ENCODE assay signal across 8 cellular contexts in genomic region chr9:130054428-130054786, GRCh38. TPM values are rescaled to one million over a fixed set of nuclear protein-coding genes. Genes with fewer than 3 reads are reported as not detected.
DNase-seq lines count a peak whose midpoint lies in the region; ATAC-seq, FAIRE-seq and TF ChIP-seq lines count a peak whose summit lies in the region.

No MANE protein-coding gene starts in this region.

- TF ChIP-seq CTCF in HCT116 (IDR thresholded peaks at IDR 0.05 in 2 of 3, conservative IDR thresholded peaks at IDR 0.05 in 1 of 3; ENCODE audit: borderline replicate concordance in 1 of 3, insufficient read depth in 1 of 3, low read depth in 2 of 3, low read length in 2 of 3): no peak
- no peak for TF ChIP-seq CTCF in right atrium auricular region (IDR thresholded peaks at IDR 0.05)

- intact Hi-C loops in HCT116 (cut with micrococcal nuclease): no loop called here

- H3K79me2 ChIP-seq in HCT116 (ENCODE audit: insufficient read depth, low read length): peaks cover 32% of the 10 kb centered on the region

- H3K9me2 ChIP-seq in HCT116 (ENCODE audit: insufficient read depth): no peaks in the 10 kb centered on the region

- H3K4me1 ChIP-seq in HCT116 (ENCODE audit: control insufficient read depth in 1 of 2, insufficient read depth in 2 of 2, low read length in 2 of 2): peaks cover 13 to 14% of the 10 kb centered on the region in 2 experiments
- H3K4me1 ChIP-seq in right atrium auricular region: peaks cover 0 to 28% of the 10 kb centered on the region in 2 donors
- peaks cover 0 to 5% of the 10 kb centered on the region in 2 donors for H3K4me1 ChIP-seq in small intestine (ENCODE audit: control insufficient read depth in 2 of 2, insufficient read depth in 1 of 2, low read depth in 1 of 2, low read length in 1 of 2)

- POLR2A ChIA-PET in HCT116 (lab: Charles Lee): interaction anchor here (1.2 to 1.7 kb wide), 2 partner anchors 10 to 16 kb away, joined by 3 to 5 read pairs; no protein-coding TSS in a partner anchor
- POLR2A ChIA-PET in activated CD4-positive, alpha-beta memory T cell treated with anti-CD3 and anti-CD28 coated beads, Interleukin-2, amount 10 ng/mL, durations not matched to agents 7 days and 5 days (lab: Charles Lee): interaction anchor here (1.0 to 2.7 kb wide), 10 partner anchors 9 to 164 kb away, joined by 3 to 64 read pairs (median 8); partner anchors contain the start of gene FNBP1

- TSS peak; percentile 58 for BruUV-seq in HCT116 (replicated peaks; lab: Mats Ljungman, UMichigan)

- peak overlapping the region; percentile 92 for H3K4me3 Mint-ChIP-seq in activated CD4-positive, alpha-beta memory T cell treated with anti-CD3 and anti-CD28 coated beads, Interleukin-2, amount 10 ng/mL, durations not matched to agents 7 days and 5 days

- ATAC-seq in HCT116: peak; percentile 5; the same call in 1 of the 2 replicates
- no peak for ATAC-seq in HG03196 (IDR thresholded peaks at IDR 0.05; ENCODE audit: unreplicated experiment)
- no peak for ATAC-seq in GM18873 (IDR thresholded peaks at IDR 0.05; ENCODE audit: low FRiP score, unreplicated experiment)

- peak overlapping the region; percentile 93 for H3K4me2 ChIP-seq in HCT116 (ENCODE audit: low read length)

- CTCF ChIA-PET in HCT116 (lab: Charles Lee): no interaction called here
- CTCF ChIA-PET in activated CD4-positive, alpha-beta memory T cell treated with anti-CD3 and anti-CD28 coated beads, Interleukin-2, amount 10 ng/mL, durations not matched to agents 7 days and 5 days (lab: Charles Lee): interaction anchor here (1.4 to 2.1 kb wide), 3 partner anchors 10 to 169 kb away, joined by 8 to 11 read pairs (median 9); no protein-coding TSS in a partner anchor

- peaks cover 15% of the 10 kb centered on the region for H3K36me3 Mint-ChIP-seq in activated CD4-positive, alpha-beta memory T cell treated with anti-CD3 and anti-CD28 coated beads, Interleukin-2, amount 10 ng/mL, durations not matched to agents 7 days and 5 days (ENCODE audit: low read depth)

- peak overlapping the region; percentile 69 for H3K27ac ChIP-seq in HCT116 (ENCODE audit: low read depth, low read length)
- peak overlapping the region; percentile 85 to 89 for H3K27ac ChIP-seq in right atrium auricular region
- peak overlapping the region in 1 of 2 donors; percentile 89 for H3K27ac ChIP-seq in small intestine (ENCODE audit: low read depth in 1 of 2, low read length in 1 of 2)

- TF ChIP-seq RAD21 in HCT116 (IDR thresholded peaks at IDR 0.05; ENCODE audit: low read depth): no peak

- no peaks in the 10 kb centered on the region for H4K20me1 ChIP-seq in HCT116 (ENCODE audit: insufficient read depth)

- DNase-seq in HCT116 (ENCODE audit: low read depth, low spot score): no peak
- DNase-seq in activated CD4-positive, alpha-beta memory T cell treated with anti-CD3 and anti-CD28 coated beads, Interleukin-2, amount 10 ng/mL, durations not matched to agents 7 days and 5 days: no peak
- DNase-seq in right atrium auricular region (ENCODE audit: low spot score): no peak
- peak; percentile 26 for DNase-seq in small intestine
- no peak for DNase-seq in cerebellar cortex (ENCODE audit: low spot score)
- DNase-seq in NCI-H2029 (lab: John Stamatoyannopoulos, UW): no peak

- H3K27me3 Mint-ChIP-seq in activated CD4-positive, alpha-beta memory T cell treated with anti-CD3 and anti-CD28 coated beads, Interleukin-2, amount 10 ng/mL, durations not matched to agents 7 days and 5 days: no peaks in the 10 kb centered on the region

- peak overlapping the region; percentile 91 for H3K27ac Mint-ChIP-seq in activated CD4-positive, alpha-beta memory T cell treated with anti-CD3 and anti-CD28 coated beads, Interleukin-2, amount 10 ng/mL, durations not matched to agents 7 days and 5 days

- H3K36me3 ChIP-seq in HCT116 (ENCODE audit: control insufficient read depth in 1 of 2, insufficient read depth in 2 of 2, low read length in 2 of 2) (no peaks in the 10 kb centered on the region), right atrium auricular region (no peaks in the 10 kb centered on the region), small intestine (ENCODE audit: control insufficient read depth in 2 of 2, insufficient read depth in 2 of 2, low read length in 2 of 2) (no peaks in the 10 kb centered on the region)

- H2AFZ ChIP-seq in HCT116 (ENCODE audit: low read depth, low read length, poor library complexity, severe bottlenecking): no peak overlapping the region

- no peak for TF ChIP-seq POLR2A in HCT116 (IDR thresholded peaks at IDR 0.05; ENCODE audit: borderline replicate concordance, extremely low read depth, insufficient read depth, insufficient read length)

- WGBS in small intestine, 3 donors: 2 to 5% (median 5%) methylated on average over 10 of the region's 10 CpGs

- H3K9ac ChIP-seq in HCT116 (ENCODE audit: low read length): peak overlapping the region; percentile 83

- RAD21 ChIA-PET in HCT116 (lab: Charles Lee; ENCODE audit: low non-redundant PET in 1 of 2, low total read pairs in 2 of 2, uncharacterized antibody in 2 of 2, unreplicated experiment in 2 of 2): no interaction called here

- no peak for FAIRE-seq in small intestine (lab: Jason Lieb, UNC)

- H3K4me3 ChIP-seq in HCT116 (replicated peaks in 1 of 2; ENCODE audit: low read depth in 1 of 2, low read length in 2 of 2): peak overlapping the region; percentile 76 to 99
- peak overlapping the region; percentile 82 to 98 for H3K4me3 ChIP-seq in right atrium auricular region
- peak overlapping the region; percentile 66 to 90 for H3K4me3 ChIP-seq in small intestine (ENCODE audit: low read depth in 1 of 2, low read length in 2 of 2)

- no peaks in the 10 kb centered on the region for H3K9me3 Mint-ChIP-seq in activated CD4-positive, alpha-beta memory T cell treated with anti-CD3 and anti-CD28 coated beads, Interleukin-2, amount 10 ng/mL, durations not matched to agents 7 days and 5 days

- H3K9me3 ChIP-seq in HCT116 (ENCODE audit: control insufficient read depth in 1 of 2, insufficient read depth in 1 of 2, low read depth in 1 of 2, low read length in 2 of 2) (no peaks in the 10 kb centered on the region), right atrium auricular region (no peaks in the 10 kb centered on the region), small intestine (ENCODE audit: control insufficient read depth, low read depth) (no peaks in the 10 kb centered on the region)

- no peaks in the 10 kb centered on the region for H3K27me3 ChIP-seq in HCT116 (ENCODE audit: insufficient read depth, low read length)
- no peaks in the 10 kb centered on the region for H3K27me3 ChIP-seq in right atrium auricular region
- no peaks in the 10 kb centered on the region for H3K27me3 ChIP-seq in small intestine (ENCODE audit: control insufficient read depth in 2 of 2, insufficient read depth in 2 of 2, low read length in 2 of 2)

- peaks cover 44% of the 10 kb centered on the region for H3K4me1 Mint-ChIP-seq in activated CD4-positive, alpha-beta memory T cell treated with anti-CD3 and anti-CD28 coated beads, Interleukin-2, amount 10 ng/mL, durations not matched to agents 7 days and 5 days

TF ChIP-seq in HCT116, 20 proteins besides CTCF, POLR2A, EP300 and RAD21 (continues in another document):
- no peak for TF ChIP-seq ZFX (IDR thresholded peaks at IDR 0.05)
- TF ChIP-seq, protein P1, sequence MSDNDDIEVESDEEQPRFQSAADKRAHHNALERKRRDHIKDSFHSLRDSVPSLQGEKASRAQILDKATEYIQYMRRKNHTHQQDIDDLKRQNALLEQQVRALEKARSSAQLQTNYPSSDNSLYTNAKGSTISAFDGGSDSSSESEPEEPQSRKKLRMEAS (IDR thresholded peaks at IDR 0.05): no peak
- TF ChIP-seq SIN3A (IDR thresholded peaks at IDR 0.05; ENCODE audit: low read depth): no peak
- no peak for TF ChIP-seq ELF1 (IDR thresholded peaks at IDR 0.05; ENCODE audit: borderline replicate concordance, low read depth)
- TF ChIP-seq, protein P2, sequence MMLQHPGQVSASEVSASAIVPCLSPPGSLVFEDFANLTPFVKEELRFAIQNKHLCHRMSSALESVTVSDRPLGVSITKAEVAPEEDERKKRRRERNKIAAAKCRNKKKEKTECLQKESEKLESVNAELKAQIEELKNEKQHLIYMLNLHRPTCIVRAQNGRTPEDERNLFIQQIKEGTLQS (IDR thresholded peaks at IDR 0.05): no peak
- no peak for TF ChIP-seq FOSL1 (IDR thresholded peaks at IDR 0.05; ENCODE audit: low read depth)
- no peak for TF ChIP-seq REST (IDR thresholded peaks at IDR 0.05; ENCODE audit: low read depth)

RNA-seq across cellular contexts. Expression of gene GPR107, which starts 0.7 kb away (rescaled TPM):
- total RNA-seq in HCT116 (2021; ENCODE audit: unreplicated experiment): 32.5 TPM
- polyA plus RNA-seq in HCT116 (2012): 20.8 and 21.4 TPM in 2 replicates
- 10 to 100 TPM; 25.1 to 26.3 TPM for total RNA-seq in activated CD4-positive, alpha-beta memory T cell treated with anti-CD3 and anti-CD28 coated beads, Interleukin-2, amount 10 ng/mL, durations not matched to agents 7 days and 5 days
- total RNA-seq in right atrium auricular region: 10 to 100 TPM; 16.2 to 16.9 TPM
- 10 to 100 TPM in 1 of 3 donors, 1 to 10 TPM in 2; 2.7 to 22.4 (median 3.2) TPM for polyA plus RNA-seq in small intestine

RNA-seq across cellular contexts. Expression of gene FNBP1, which starts 11.4 kb away (rescaled TPM):
- 25.0 TPM for total RNA-seq in HCT116 (2021; ENCODE audit: unreplicated experiment)
- 14.6 and 15.6 TPM in 2 replicates for polyA plus RNA-seq in HCT116 (2012)
- 100 to 1,000 TPM; 208 to 213 TPM for total RNA-seq in activated CD4-positive, alpha-beta memory T cell treated with anti-CD3 and anti-CD28 coated beads, Interleukin-2, amount 10 ng/mL, durations not matched to agents 7 days and 5 days
- 10 to 100 TPM; 18.0 to 24.1 TPM for total RNA-seq in right atrium auricular region
- 10 to 100 TPM in 1 of 3 donors, 1 to 10 TPM in 2; 1.3 to 11.0 (median 7.0) TPM for polyA plus RNA-seq in small intestine
